8 cellular contexts compared by ENCODE assay signal in the genomic region with DNA sequence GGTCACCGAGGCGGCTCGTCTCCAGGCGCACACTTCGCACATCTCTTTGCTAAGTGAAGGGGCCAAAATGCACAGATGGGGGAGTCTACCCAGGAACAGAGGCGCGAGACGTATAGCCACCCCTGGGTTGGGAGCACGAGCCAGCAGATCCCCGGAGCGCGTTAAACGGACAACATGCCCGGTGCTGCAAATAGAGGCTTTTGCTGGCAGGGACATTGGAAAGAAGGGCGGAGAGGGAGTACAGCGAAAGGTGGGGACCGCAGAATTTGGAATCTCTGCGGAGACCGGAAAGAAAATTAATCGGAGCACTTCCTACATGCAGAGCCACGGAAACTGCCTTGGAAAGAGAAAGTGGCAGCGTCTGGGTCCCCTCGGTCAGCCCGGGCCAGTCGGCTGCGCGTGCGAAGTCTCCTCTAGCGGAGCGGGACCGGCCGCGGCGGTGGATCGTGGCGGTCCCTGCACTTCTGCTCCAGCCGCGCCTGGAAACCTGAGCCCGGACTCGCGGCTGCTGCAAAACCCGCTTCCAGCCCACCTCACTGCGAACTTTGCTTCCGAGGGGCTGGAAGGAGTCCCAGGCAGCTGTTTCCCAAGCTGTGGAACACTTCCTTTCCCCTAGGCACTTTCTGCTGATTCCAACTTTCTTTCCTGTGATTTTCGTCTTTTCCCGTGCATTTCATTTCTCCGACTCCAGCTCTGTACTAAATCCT. TPM values are rescaled to one million over a fixed set of nuclear protein-coding genes. Genes with fewer than 3 reads are reported as not detected.
DNase-seq lines count a peak whose midpoint lies in the region; ATAC-seq and TF ChIP-seq lines count a peak whose summit lies in the region.

No MANE protein-coding gene starts in this region.

- no peak for TF ChIP-seq CTCF in PC-9 (conservative IDR thresholded peaks at IDR 0.05)
- no peak for TF ChIP-seq CTCF in brain microvascular endothelial cell (IDR thresholded peaks at IDR 0.05; ENCODE audit: low read depth, low read length, missing control alignments)
- TF ChIP-seq CTCF in sigmoid colon (IDR thresholded peaks at IDR 0.05): no peak

- peak overlapping the region; percentile 98 for H3K4me2 ChIP-seq in PC-9

- H3K79me2 ChIP-seq in PC-9 (ENCODE audit: low read depth): no peaks in the 10 kb centered on the region

- WGBS in sigmoid colon, 2 donors: 1% methylated on average over 47 of the region's 47 CpGs

- in situ Hi-C loops in brain microvascular endothelial cell (cut with HindIII; ENCODE audit: low pct_ligation_motif_present, low sequenced_read_pairs): no loop called here

- no peak overlapping the region for H3K27ac ChIP-seq in PC-9
- peak overlapping the region; percentile 79 for H3K27ac ChIP-seq in brain microvascular endothelial cell
- no peak overlapping the region for H3K27ac ChIP-seq in iPS-18a (ENCODE audit: low read length)
- H3K27ac ChIP-seq in sigmoid colon: peak overlapping the region; percentile 87 to 94 (median 89)

- H4K20me1 ChIP-seq in PC-9 (ENCODE audit: insufficient read depth): no peaks in the 10 kb centered on the region

- CTCF ChIA-PET in PC-9 (lab: Charles Lee): no interaction called here

- ATAC-seq in GM19372 (IDR thresholded peaks at IDR 0.05; ENCODE audit: low read depth, unreplicated experiment): peak; percentile 42
- peak; percentile 24 for ATAC-seq in HG03432 (IDR thresholded peaks at IDR 0.05; ENCODE audit: unreplicated experiment)

- DNase-seq in COR-L47 (lab: John Stamatoyannopoulos, UW) (peak; percentile 63), PC-9 (peak; percentile 35 to 54), brain microvascular endothelial cell (peak; percentile 48), sigmoid colon (peak; percentile 83), DMS79 treated with DMSO at 0.1 percent for 48 hours (lab: John Stamatoyannopoulos, UW) (no peak)

- no peak for TF ChIP-seq EP300 in sigmoid colon (IDR thresholded peaks at IDR 0.05)

- H3K9me2 ChIP-seq in PC-9 (ENCODE audit: insufficient read depth): no peaks in the 10 kb centered on the region

- intact Hi-C loops in PC-9 (cut with micrococcal nuclease; ENCODE audit: unreplicated experiment): loop anchor here (2.0 to 10.0 kb wide), 3 partner anchors 78 to 1576 kb away; no protein-coding TSS in a partner anchor
- intact Hi-C loops in sigmoid colon (cut with DNase I): loop anchor here (5.0 kb wide), 2 partner anchors 1289 to 1574 kb away; no protein-coding TSS in a partner anchor

- H3K36me3 ChIP-seq in PC-9 (ENCODE audit: low read depth): no peaks in the 10 kb centered on the region
- no peaks in the 10 kb centered on the region for H3K36me3 ChIP-seq in brain microvascular endothelial cell (replicated peaks)
- no peaks in the 10 kb centered on the region for H3K36me3 ChIP-seq in iPS-18a (ENCODE audit: control insufficient read depth, low read depth, low read length)
- no peaks in the 10 kb centered on the region for H3K36me3 ChIP-seq in sigmoid colon

- TF ChIP-seq POLR2A in sigmoid colon (IDR thresholded peaks at IDR 0.05): no peak

- no peaks in the 10 kb centered on the region for H3F3A ChIP-seq in PC-9 (ENCODE audit: insufficient read depth, low read depth)

- H3K4me1 ChIP-seq in PC-9 (replicated peaks; ENCODE audit: insufficient read depth) (peaks cover 9% of the 10 kb centered on the region; the same call in 1 of the 2 replicates), iPS-18a (ENCODE audit: control insufficient read depth, low read depth, low read length) (no peaks in the 10 kb centered on the region), sigmoid colon (peaks cover 0 to 15% (median 9%) of the 10 kb centered on the region in 4 donors)

- POLR2A ChIA-PET in PC-9 (lab: Charles Lee; ENCODE audit: unreplicated experiment): interaction anchor here (0.5 kb wide), 1 partner anchor 1014 kb away, joined by 3 read pairs; no protein-coding TSS in a partner anchor

- H2AFZ ChIP-seq in PC-9: peak overlapping the region; percentile 99

- H3K9ac ChIP-seq in iPS-18a (ENCODE audit: low read length): peak overlapping the region; percentile 68

- no peaks in the 10 kb centered on the region for H3K9me3 ChIP-seq in PC-9 (ENCODE audit: insufficient read depth, low read depth)
- no peaks in the 10 kb centered on the region for H3K9me3 ChIP-seq in iPS-18a (ENCODE audit: control insufficient read depth, low read depth, low read length)
- H3K9me3 ChIP-seq in sigmoid colon: no peaks in the 10 kb centered on the region

- H3K27me3 ChIP-seq in PC-9 (ENCODE audit: insufficient read depth, low read depth): no peaks in the 10 kb centered on the region
- H3K27me3 ChIP-seq in brain microvascular endothelial cell (replicated peaks): no peaks in the 10 kb centered on the region
- H3K27me3 ChIP-seq in iPS-18a (ENCODE audit: control insufficient read depth, insufficient read depth, low read length): peaks cover 33% of the 10 kb centered on the region
- no peaks in the 10 kb centered on the region for H3K27me3 ChIP-seq in sigmoid colon

- BruUV-seq in PC-9 (replicated peaks; lab: Mats Ljungman, UMichigan): TSS peak; percentile 66

- H3K4me3 ChIP-seq in PC-9 (peak overlapping the region; percentile 96), brain microvascular endothelial cell (ENCODE audit: low read depth, low read length) (peak overlapping the region; percentile 85), iPS-18a (ENCODE audit: low read length) (peak overlapping the region; percentile 87), sigmoid colon (peak overlapping the region; percentile 72 to 89 (median 84))

RNA-seq across cellular contexts. Expression of gene PCDH9, which starts 0.8 kb away (rescaled TPM):
- total RNA-seq in PC-9 (2021) (0.37 and 0.55 TPM in 2 replicates), sigmoid colon (10 to 100 TPM in 3 of 4 donors, 1 to 10 TPM in 1; 6.0 to 15.7 (median 11.4) TPM)
- 1 to 10 TPM in 1 of 3 donors, under 1 TPM in 1, not detected in 1; under 0.01 to 1.1 TPM for polyA plus RNA-seq in sigmoid colon

Comparison
In these comparisons a context has a peak if more than half of its experiments do, and no peak if none do; other contexts are left out.
1. H3K27ac ChIP-seq: peak in brain microvascular endothelial cell (single experiment) and sigmoid colon (4 of 4); none in PC-9 (single experiment) and iPS-18a (single experiment).
2. Peak in every context shown above with its lines, with median percentiles within 50 percentile points of each other: H3K4me3 ChIP-seq.